ENCODE assay signal across 8 cellular contexts in the genomic region with DNA sequence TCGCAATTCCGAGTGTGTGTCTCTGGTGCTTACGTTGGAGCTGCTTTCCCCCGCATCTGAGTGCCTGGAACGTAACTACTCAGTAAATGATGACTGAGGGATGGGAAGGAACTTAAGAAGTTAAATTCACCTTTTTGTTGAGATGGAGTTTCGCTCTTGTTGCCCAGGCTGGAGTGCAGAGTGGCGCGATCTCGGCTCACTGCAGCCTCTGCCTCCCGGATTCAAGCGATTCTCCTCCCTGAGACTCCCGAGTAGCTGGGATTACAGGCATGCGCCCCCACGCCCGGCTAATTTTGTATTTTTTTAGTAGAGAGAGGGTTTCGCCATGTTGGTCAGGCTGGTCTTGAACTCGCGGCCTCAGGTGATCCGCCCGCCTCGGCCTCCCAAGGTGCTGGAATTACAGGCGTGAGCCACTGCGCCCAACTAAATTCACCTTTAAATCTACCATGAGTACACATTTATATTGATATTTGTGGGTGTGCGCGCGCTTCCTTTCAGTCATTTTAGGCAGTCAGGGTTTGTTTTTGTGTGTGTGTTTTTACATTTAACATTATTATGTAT. TPM values are rescaled to one million over a fixed set of nuclear protein-coding genes. Genes with fewer than 3 reads are reported as not detected.
DNase-seq lines count a peak whose midpoint lies in the region; ATAC-seq and TF ChIP-seq lines count a peak whose summit lies in the region.

No MANE protein-coding gene starts in this region.

- ATAC-seq in activated B cell treated with CpG ODN at 0.5 μM for 24 hours (ENCODE audit: low read depth) (no peak), right cardiac atrium (no peak), GM21381 (IDR thresholded peaks at IDR 0.05; ENCODE audit: unreplicated experiment) (no peak), GM18907 (IDR thresholded peaks at IDR 0.05; ENCODE audit: unreplicated experiment) (no peak)

- peak in 1 of 2 experiments; percentile 34 for DNase-seq in HAP-1 (ENCODE audit: low spot score in 2 of 2)
- no peak for DNase-seq in activated B cell treated with CpG ODN at 0.5 μM for 24 hours
- no peak for DNase-seq in right cardiac atrium
- DNase-seq in smooth muscle cell (lab: John Stamatoyannopoulos, UW; ENCODE audit: unreplicated experiment), result no peak
- DNase-seq in HK-2 (ENCODE audit: unreplicated experiment), result no peak
- no peak for DNase-seq in DMS153 treated with DMSO at 0.1 percent for 48 hours (lab: John Stamatoyannopoulos, UW; ENCODE audit: unreplicated experiment)

- POLR2A ChIA-PET in activated B cell treated with CpG ODN at 0.5 μM for 24 hours (lab: Charles Lee), result interaction anchor here (0.5 to 1.9 kb wide), 8 partner anchors 8 to 640 kb away, joined by 3 to 10 read pairs (median 4); a partner anchor contains a TSS

- peak overlapping the region; percentile 98 for H3K27ac ChIP-seq in right cardiac atrium (ENCODE audit: low read length)
- peak overlapping the region; percentile 99 for H3K27ac ChIP-seq in smooth muscle cell (ENCODE audit: low read depth)

- H3K4me3 ChIP-seq in HAP-1 (peak overlapping the region; percentile 69), right cardiac atrium (ENCODE audit: low read length) (peak overlapping the region; percentile 80), smooth muscle cell (peak overlapping the region; percentile 85)

- peaks cover 16% of the 10 kb centered on the region for H3K4me1 Mint-ChIP-seq in activated B cell treated with CpG ODN at 0.5 μM for 24 hours

- H3K9me3 Mint-ChIP-seq in activated B cell treated with CpG ODN at 0.5 μM for 24 hours, result no peaks in the 10 kb centered on the region

- peak overlapping the region; percentile 99 for H3K9ac ChIP-seq in smooth muscle cell (ENCODE audit: low read depth)

- H3K9me3 ChIP-seq in HAP-1, result no peaks in the 10 kb centered on the region
- H3K9me3 ChIP-seq in right cardiac atrium (ENCODE audit: control insufficient read depth, low read length), result no peaks in the 10 kb centered on the region
- H3K9me3 ChIP-seq in smooth muscle cell (replicated peaks; ENCODE audit: low read depth), result no peaks in the 10 kb centered on the region

- peak overlapping the region; percentile 57 for H2AFZ ChIP-seq in smooth muscle cell (ENCODE audit: low read depth)

- in situ Hi-C loops in HAP-1 (cut with MboI; ENCODE audit: low sequenced_read_pairs), result no loop called here

- TF ChIP-seq CTCF in activated B cell treated with CpG ODN at 0.5 μM for 24 hours (IDR thresholded peaks at IDR 0.05), result no peak
- no peak for TF ChIP-seq CTCF in smooth muscle cell (IDR thresholded peaks at IDR 0.05; ENCODE audit: borderline replicate concordance, insufficient read depth, poor library complexity, severe bottlenecking)

- H3K27me3 ChIP-seq in HAP-1 (ENCODE audit: low read depth) (no peaks in the 10 kb centered on the region), right cardiac atrium (ENCODE audit: control insufficient read depth, insufficient read depth) (no peaks in the 10 kb centered on the region), smooth muscle cell (ENCODE audit: low read depth) (no peaks in the 10 kb centered on the region)

- H3K27me3 Mint-ChIP-seq in activated B cell treated with CpG ODN at 0.5 μM for 24 hours, result no peaks in the 10 kb centered on the region

- peaks cover 32% of the 10 kb centered on the region for H4K20me1 ChIP-seq in smooth muscle cell (ENCODE audit: low read depth)

- no peaks in the 10 kb centered on the region for H3F3A ChIP-seq in smooth muscle cell (ENCODE audit: low read depth)

- CTCF ChIA-PET in activated B cell treated with CpG ODN at 0.5 μM for 24 hours (lab: Charles Lee), result interaction anchor here (0.9 kb wide), 1 partner anchor 192 kb away, joined by 3 read pairs; no protein-coding TSS in a partner anchor

- peaks cover 40% of the 10 kb centered on the region for H3K36me3 ChIP-seq in HAP-1 (replicated peaks)
- H3K36me3 ChIP-seq in smooth muscle cell (ENCODE audit: low read depth), result peaks cover 11% of the 10 kb centered on the region

- H3K4me3 Mint-ChIP-seq in activated B cell treated with CpG ODN at 0.5 μM for 24 hours, result peak overlapping the region; percentile 98

- H3K79me2 ChIP-seq in smooth muscle cell (ENCODE audit: low read depth), result peaks cover 45% of the 10 kb centered on the region

- peak overlapping the region; percentile 87 for H3K4me2 ChIP-seq in smooth muscle cell

- intact Hi-C loops in activated B cell treated with CpG ODN at 0.5 μM for 24 hours (cut with micrococcal nuclease) (loop anchor here (1.0 kb wide), 2 partner anchors 36 to 168 kb away; a partner anchor contains a TSS), right cardiac atrium (cut with DNase I) (no loop called here)

- H3K36me3 Mint-ChIP-seq in activated B cell treated with CpG ODN at 0.5 μM for 24 hours (ENCODE audit: low read depth), result peaks cover 33% of the 10 kb centered on the region

- WGBS in right cardiac atrium, result 42% methylated on average over 26 of the region's 26 CpGs
- WGBS in smooth muscle cell (ENCODE audit: low lambda C conversion rate), result 35% methylated on average over 26 of the region's 26 CpGs

- H3K4me1 ChIP-seq in HAP-1 (peaks cover 6% of the 10 kb centered on the region), right cardiac atrium (ENCODE audit: control insufficient read depth, insufficient read depth, low read length) (peaks cover 3% of the 10 kb centered on the region), smooth muscle cell (ENCODE audit: low read depth) (peaks cover 4% of the 10 kb centered on the region)

- H3K27ac Mint-ChIP-seq in activated B cell treated with CpG ODN at 0.5 μM for 24 hours, result peak overlapping the region; percentile 98

RNA-seq across cellular contexts. Expression of a gene that starts 0.9 kb away (rescaled TPM):
- total RNA-seq in activated B cell treated with CpG ODN at 0.5 μM for 24 hours, result 79.3 and 81.3 TPM in 2 replicates
- total RNA-seq in right cardiac atrium, result 100 to 1,000 TPM; 466 to 643 (median 510) TPM
- 2,285 TPM for polyA plus RNA-seq in right cardiac atrium
- 708 and 831 TPM in 2 replicates for total RNA-seq in smooth muscle cell
- 879 and 884 TPM in 2 replicates for polyA plus RNA-seq in smooth muscle cell

RNA-seq across cellular contexts. Expression of a gene that starts 36.0 kb away (rescaled TPM):
- total RNA-seq in activated B cell treated with CpG ODN at 0.5 μM for 24 hours, result 53.3 and 57.3 TPM in 2 replicates
- total RNA-seq in right cardiac atrium, result 10 to 100 TPM; 44.6 to 63.3 (median 56.0) TPM
- polyA plus RNA-seq in right cardiac atrium, result 32.2 TPM
- total RNA-seq in smooth muscle cell, result 64.5 and 78.3 TPM in 2 replicates
- polyA plus RNA-seq in smooth muscle cell, result 68.6 and 70.4 TPM in 2 replicates
